9 cellular contexts compared by ENCODE assay signal in the genomic region with DNA sequence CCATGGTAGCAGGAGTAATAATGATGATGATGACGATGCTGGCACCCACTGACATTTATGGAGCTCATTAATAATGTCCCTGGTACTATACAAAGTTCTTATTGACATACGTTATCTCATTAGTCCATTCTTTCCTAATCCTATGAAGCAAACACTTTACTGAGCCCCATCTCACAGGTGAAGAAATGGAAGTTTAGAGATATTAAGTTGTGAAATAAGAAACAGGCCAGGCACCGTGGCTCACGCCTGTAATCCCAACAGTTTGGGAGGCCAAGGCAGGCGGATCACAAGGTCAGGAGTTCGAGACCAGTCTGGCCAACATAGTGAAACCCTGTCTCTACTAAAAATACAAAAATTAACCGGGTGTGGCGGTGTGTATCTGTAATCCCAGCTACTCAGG. TPM values are rescaled to one million over a fixed set of nuclear protein-coding genes. Genes with fewer than 3 reads are reported as not detected.
"Had no signal": no experiment of that assay in that cellular context is flagged by ENCODE, and none has a peak within 500 bp of the region (broad histone marks: within the 10 kb centered on the region; RNA-seq: fewer than 3 reads in every experiment).

No MANE protein-coding gene starts in this region.

RNA-seq across cellular contexts. Expression of a gene that starts 24.1 kb away (rescaled TPM):
- total RNA-seq: activated CD4-positive, alpha-beta memory T cell treated with anti-CD3 and anti-CD28 coated beads for 36 hours; activated naive CD8-positive, alpha-beta T cell treated with anti-CD3 and anti-CD28 coated beads for 36 hours; activated T-helper 1 cell treated with anti-CD3 and anti-CD28 coated beads, Interleukin-12 subunit alpha, Interleukin-12 subunit beta, Interleukin-2, Interleukin-4 antibody, amounts not matched to agents 30 ng/mL and 10 ng/mL and 1 ng/mL, durations not matched to agents 14 hours and 24 hours and 36 hours; left ventricle myocardium superior; lung microvascular endothelial cell; naive thymus-derived CD8-positive, alpha-beta T cell; osteoblast; sciatic nerve; T-helper 17 cell had no signal
- polyA plus RNA-seq: naive thymus-derived CD8-positive, alpha-beta T cell had no signal
